34 cellular contexts compared by ENCODE assay signal in genomic region chr18:25234740-25235345, GRCh38.
A peak's percentile ranks its signal among the peaks of the same experiment; 100 is the strongest.
DNase-seq lines count a peak whose midpoint lies in the region; ATAC-seq, FAIRE-seq and TF ChIP-seq lines count a peak whose summit lies in the region.
"Had no signal": no experiment of that assay in that cellular context is flagged by ENCODE, and none has a peak within 500 bp of the region (broad histone marks: within the 10 kb centered on the region; RNA-seq: fewer than 3 reads in every experiment).

No MANE protein-coding gene starts in this region.

- H3K27me3 Mint-ChIP-seq in activated CD4-positive, alpha-beta memory T cell treated with anti-CD3 and anti-CD28 coated beads for 36 hours: no peaks in the 10 kb centered on the region
- H3K27me3 Mint-ChIP-seq: activated naive CD4-positive, alpha-beta T cell treated with anti-CD3 and anti-CD28 coated beads, Interleukin-2, amount 50 U/mL, for 24 hours had no signal

- no peaks in the 10 kb centered on the region for H3K9me3 Mint-ChIP-seq in activated CD4-positive, alpha-beta memory T cell treated with anti-CD3 and anti-CD28 coated beads for 36 hours
- H3K9me3 Mint-ChIP-seq: CD14-positive monocyte; nephron progenitor cell; stimulated activated effector memory CD8-positive, alpha-beta T cell treated with anti-CD3 and anti-CD28 coated beads, Interleukin-12 subunit alpha, Interleukin-12 subunit beta, amount 100 ng/mL, for 72 hours; T-helper 2 cell treated with Interferon-gamma antibody and Interleukin-4, amounts not matched to agents 5 μg/mL and 100 μg/mL, for 36 hours had no signal

- H2BK5ac ChIP-seq in mesenchymal stem cell (ENCODE audit: low read depth, low read length, poor library complexity, severe bottlenecking): no peak overlapping the region

- no peaks in the 10 kb centered on the region for H3K9me3 ChIP-seq in heart right ventricle
- H3K9me3 ChIP-seq in mesenchymal stem cell (ENCODE audit: control insufficient read depth, low read length): no peaks in the 10 kb centered on the region
- no peaks in the 10 kb centered on the region for H3K9me3 ChIP-seq in suprapubic skin
- H3K9me3 ChIP-seq: colonic mucosa, ovary had no signal

- H3K4me3 Mint-ChIP-seq in activated CD4-positive, alpha-beta memory T cell treated with anti-CD3 and anti-CD28 coated beads for 36 hours: no peak overlapping the region
- H3K4me3 Mint-ChIP-seq: activated naive CD4-positive, alpha-beta T cell treated with anti-CD3 and anti-CD28 coated beads, Interleukin-2, amount 50 U/mL, for 24 hours; CD14-positive monocyte; nephron progenitor cell; stimulated activated effector memory CD8-positive, alpha-beta T cell treated with anti-CD3 and anti-CD28 coated beads, Interleukin-12 subunit alpha, Interleukin-12 subunit beta, amount 100 ng/mL, for 72 hours; T-helper 2 cell treated with Interferon-gamma antibody and Interleukin-4, amounts not matched to agents 5 μg/mL and 100 μg/mL, for 36 hours had no signal

- CTCF ChIA-PET in activated CD4-positive, alpha-beta memory T cell treated with anti-CD3 and anti-CD28 coated beads for 36 hours (lab: Charles Lee): no interaction called here

- TF ChIP-seq EP300 in suprapubic skin (IDR thresholded peaks at IDR 0.05): no peak

- H3K14ac ChIP-seq in mesenchymal stem cell (ENCODE audit: low read length in 2 of 2): no peak overlapping the region

- no peak overlapping the region for H2BK15ac ChIP-seq in mesenchymal stem cell (ENCODE audit: low read depth, poor library complexity, severe bottlenecking)

- H3K4me1 ChIP-seq in heart right ventricle: peaks cover 2 to 91% (median 68%) of the 10 kb centered on the region in 9 donors
- H3K4me1 ChIP-seq in mesenchymal stem cell (ENCODE audit: control insufficient read depth, insufficient read depth, low read depth, low read length): peaks cover 4% of the 10 kb centered on the region
- H3K4me1 ChIP-seq in suprapubic skin: peaks cover 18% of the 10 kb centered on the region
- H3K4me1 ChIP-seq: colonic mucosa had no signal

- peak overlapping the region; percentile 87 for H3K9ac ChIP-seq in mesenchymal stem cell (ENCODE audit: low read length)

- H3K79me1 ChIP-seq in mesenchymal stem cell (replicated peaks; ENCODE audit: low read length, poor library complexity, severe bottlenecking): peaks cover 16% of the 10 kb centered on the region

- H3K4me3 ChIP-seq in heart right ventricle (peak overlapping the region in 1 of 10 donors; percentile 18), mesenchymal stem cell (ENCODE audit: insufficient read depth in 1 of 2, low read depth in 1 of 2, low read length in 2 of 2) (no peak overlapping the region), suprapubic skin (no peak overlapping the region)
- H3K4me3 ChIP-seq: colonic mucosa, lung, ovary had no signal

- FAIRE-seq in colon (lab: Jason Lieb, UNC) (peak; percentile 81), GM19239 (lab: Jason Lieb, UNC) (no peak)
- FAIRE-seq: keratinocyte had no signal

- no peak overlapping the region for H3K4ac ChIP-seq in mesenchymal stem cell (ENCODE audit: low read depth in 1 of 2, low read length in 2 of 2)

- H2BK12ac ChIP-seq in mesenchymal stem cell (ENCODE audit: low read length in 2 of 2): no peak overlapping the region

- WGBS in heart right ventricle, 2 donors: 66 to 75% methylated on average over 3 of the region's 3 CpGs
- 21% methylated on average over 1 of the region's 3 CpGs for whole genome bisulfite sequencing in mesenchymal stem cell
- WGBS in suprapubic skin: 82% methylated on average over 3 of the region's 3 CpGs

- H4K91ac ChIP-seq in mesenchymal stem cell (ENCODE audit: low read length): no peak overlapping the region

- H3K18ac ChIP-seq in mesenchymal stem cell (ENCODE audit: low read depth in 1 of 2, low read length in 2 of 2): no peak overlapping the region

- H3K27me3 ChIP-seq in heart right ventricle: no peaks in the 10 kb centered on the region
- H3K27me3 ChIP-seq in mesenchymal stem cell (ENCODE audit: control insufficient read depth in 1 of 2, insufficient read depth in 1 of 2, low read length in 2 of 2): no peaks in the 10 kb centered on the region
- H3K27me3 ChIP-seq in suprapubic skin: no peaks in the 10 kb centered on the region
- H3K27me3 ChIP-seq: colonic mucosa, ovary had no signal

- POLR2A ChIA-PET in activated CD4-positive, alpha-beta memory T cell treated with anti-CD3 and anti-CD28 coated beads for 36 hours (lab: Charles Lee): no interaction called here

- H3K4me1 Mint-ChIP-seq in activated CD4-positive, alpha-beta memory T cell treated with anti-CD3 and anti-CD28 coated beads for 36 hours (ENCODE audit: low read depth): no peaks in the 10 kb centered on the region
- H3K4me1 Mint-ChIP-seq: activated naive CD4-positive, alpha-beta T cell treated with anti-CD3 and anti-CD28 coated beads, Interleukin-2, amount 50 U/mL, for 24 hours; stimulated activated effector memory CD8-positive, alpha-beta T cell treated with anti-CD3 and anti-CD28 coated beads, Interleukin-12 subunit alpha, Interleukin-12 subunit beta, amount 100 ng/mL, for 72 hours had no signal

- no peak overlapping the region for H3K4me2 ChIP-seq in mesenchymal stem cell (ENCODE audit: low read length, poor library complexity, severe bottlenecking)

- no peak for TF ChIP-seq POLR2A in suprapubic skin (IDR thresholded peaks at IDR 0.05)

- TF ChIP-seq CTCF in heart right ventricle (IDR thresholded peaks at IDR 0.05) (no peak), suprapubic skin (IDR thresholded peaks at IDR 0.05) (no peak)

- H2BK120ac ChIP-seq in mesenchymal stem cell (ENCODE audit: low read depth, low read length): no peak overlapping the region

- intact Hi-C loops in heart right ventricle (cut with DNase I) (loop anchor here in 6 of 10 donors (5.0 to 10.0 kb wide), 7 partner anchors 42 to 117 kb away; partner anchors contain the start of gene ZNF521 (in 3 of the 6)), cardiac septum (cut with DNase I) (loop anchor here (5.0 kb wide), 1 partner anchor 47 kb away; no protein-coding TSS in a partner anchor)
- intact Hi-C loops in activated CD4-positive, alpha-beta memory T cell treated with anti-CD3 and anti-CD28 coated beads for 36 hours (cut with micrococcal nuclease): no loop called here

- H3K23ac ChIP-seq in mesenchymal stem cell (ENCODE audit: low read length in 2 of 2): no peak overlapping the region

- DNase-seq in heart right ventricle (no peak), cardiac septum (ENCODE audit: low spot score) (no peak), mesenchymal stem cell (no peak), suprapubic skin (ENCODE audit: low spot score in 2 of 2) (no peak), GM19239 (ENCODE audit: insufficient read length, low spot score) (no peak)
- no peak for DNase-seq in activated CD4-positive, alpha-beta memory T cell treated with anti-CD3 and anti-CD28 coated beads for 36 hours
- DNase-seq: 8988T; activated CD4-positive, alpha-beta T cell treated with anti-CD3 and anti-CD28 coated beads for 4 hours; amniotic stem cell; Calu3; colonic mucosa; DMS79 treated with DMSO at 0.1 percent for 48 hours; effector CD4-positive, alpha-beta T cell; GF-D8; Karpas-422; MV-4-11; NCI-H1436; NCI-H2081 treated with DMSO at 0.1 percent for 48 hours; NCI-H2227 treated with DMSO at 0.1 percent for 48 hours; NCI-H526 treated with DMSO at 0.1 percent for 48 hours; nephron progenitor cell; ovary; SIG-M5; stimulated activated CD4-positive, alpha-beta T cell treated with anti-CD3 and anti-CD28 coated beads, Interleukin-15, amount 100 ng/mL, for 24 hours; trophoblast cell had no signal

- no peaks in the 10 kb centered on the region for H3K36me3 Mint-ChIP-seq in activated CD4-positive, alpha-beta memory T cell treated with anti-CD3 and anti-CD28 coated beads for 36 hours
- H3K36me3 Mint-ChIP-seq: activated naive CD4-positive, alpha-beta T cell treated with anti-CD3 and anti-CD28 coated beads, Interleukin-2, amount 50 U/mL, for 24 hours; CD14-positive monocyte; stimulated activated effector memory CD8-positive, alpha-beta T cell treated with anti-CD3 and anti-CD28 coated beads, Interleukin-12 subunit alpha, Interleukin-12 subunit beta, amount 100 ng/mL, for 72 hours had no signal

- ATAC-seq in heart right ventricle: no peak
- no peak for ATAC-seq in HG03159 (IDR thresholded peaks at IDR 0.05; ENCODE audit: unreplicated experiment)
- ATAC-seq: HCT116; stimulated activated effector memory CD8-positive, alpha-beta T cell treated with anti-CD3 and anti-CD28 coated beads, Interleukin-12 subunit alpha, Interleukin-12 subunit beta, amount 100 ng/mL, for 72 hours had no signal

- H2AFZ ChIP-seq in mesenchymal stem cell (ENCODE audit: low read depth, low read length): no peak overlapping the region

- H3K27ac ChIP-seq in heart right ventricle: peak overlapping the region in 9 of 10 donors; percentile 5 to 80 (median 64)
- no peak overlapping the region for H3K27ac ChIP-seq in mesenchymal stem cell (ENCODE audit: low read length, poor library complexity, severe bottlenecking)
- peak overlapping the region; percentile 52 for H3K27ac ChIP-seq in suprapubic skin
- H3K27ac ChIP-seq: colonic mucosa had no signal

- no peak overlapping the region for H4K8ac ChIP-seq in mesenchymal stem cell (ENCODE audit: low read length)

- H3K36me3 ChIP-seq in heart right ventricle: no peaks in the 10 kb centered on the region
- peaks cover 0 to 3% of the 10 kb centered on the region in 2 experiments for H3K36me3 ChIP-seq in mesenchymal stem cell (ENCODE audit: control insufficient read depth in 1 of 2, insufficient read depth in 2 of 2, low read depth in 1 of 2, low read length in 2 of 2)
- no peaks in the 10 kb centered on the region for H3K36me3 ChIP-seq in suprapubic skin
- H3K36me3 ChIP-seq: colonic mucosa, ovary had no signal

- no peak overlapping the region for H3K27ac Mint-ChIP-seq in activated CD4-positive, alpha-beta memory T cell treated with anti-CD3 and anti-CD28 coated beads for 36 hours
- H3K27ac Mint-ChIP-seq: activated naive CD4-positive, alpha-beta T cell treated with anti-CD3 and anti-CD28 coated beads, Interleukin-2, amount 50 U/mL, for 24 hours; CD14-positive monocyte; nephron progenitor cell; stimulated activated effector memory CD8-positive, alpha-beta T cell treated with anti-CD3 and anti-CD28 coated beads, Interleukin-12 subunit alpha, Interleukin-12 subunit beta, amount 100 ng/mL, for 72 hours; T-helper 2 cell treated with Interferon-gamma antibody and Interleukin-4, amounts not matched to agents 5 μg/mL and 100 μg/mL, for 36 hours had no signal

- H2AK5ac ChIP-seq in mesenchymal stem cell (ENCODE audit: low read length, severe bottlenecking): no peak overlapping the region
